Comparison of ENCODE assay signal across 15 cellular contexts in genomic region chr5:34483442-34484033, GRCh38.
DNase-seq lines count a peak whose midpoint lies in the region; ATAC-seq and TF ChIP-seq lines count a peak whose summit lies in the region.
"Had no signal": no experiment of that assay in that cellular context is flagged by ENCODE, and none has a peak within 500 bp of the region (broad histone marks: within the 10 kb centered on the region; RNA-seq: fewer than 3 reads in every experiment).

No MANE protein-coding gene starts in this region.

- POLR2A ChIA-PET in A673 (lab: Charles Lee; ENCODE audit: low non-redundant PET) = no interaction called here
- POLR2A ChIA-PET in WTC11 (lab: Charles Lee) = no interaction called here

- peaks cover 8% of the 10 kb centered on the region for H3K27me3 Mint-ChIP-seq in WTC11 (ENCODE audit: low read depth)
- peaks cover 4 to 17% of the 10 kb centered on the region in 2 donors for H3K27me3 Mint-ChIP-seq in natural killer cell (ENCODE audit: low read depth in 2 of 2)

- H3K27ac ChIP-seq in A673 (ENCODE audit: low read depth, low read length, poor library complexity, severe bottlenecking) (no peak overlapping the region), stomach (peak overlapping the region in 1 of 5 donors; percentile 14), thyroid gland (no peak overlapping the region)
- H3K27ac ChIP-seq: tibial nerve had no signal

- TF ChIP-seq POLR2A in stomach (IDR thresholded peaks at IDR 0.05) (no peak), thyroid gland (IDR thresholded peaks at IDR 0.05) (no peak)

- CTCF ChIA-PET in A673 (lab: Charles Lee) = no interaction called here
- CTCF ChIA-PET in WTC11 (lab: Charles Lee) = interaction anchor here (0.7 to 1.1 kb wide), 2 partner anchors 9 to 13 kb away, joined by 3 to 4 read pairs; no protein-coding TSS in a partner anchor

- H3K9me3 ChIP-seq in A673 (ENCODE audit: low read depth, low read length, poor library complexity, severe bottlenecking) (no peaks in the 10 kb centered on the region), stomach (peaks cover 0 to 8% (median 2%) of the 10 kb centered on the region in 4 donors), thyroid gland (no peaks in the 10 kb centered on the region)

- peaks cover 54% of the 10 kb centered on the region for H3K4me1 Mint-ChIP-seq in WTC11
- H3K4me1 Mint-ChIP-seq in natural killer cell = peaks cover 9 to 15% of the 10 kb centered on the region in 2 donors

- H3K4me3 Mint-ChIP-seq in WTC11 (no peak overlapping the region), natural killer cell (no peak overlapping the region)
- H3K4me3 Mint-ChIP-seq: activated B cell treated with CpG ODN at 0.5 μM for 24 hours; naive thymus-derived CD8-positive, alpha-beta T cell had no signal

- no peak for TF ChIP-seq EP300 in stomach (IDR thresholded peaks at IDR 0.05)

- TF ChIP-seq CTCF in A673 (conservative IDR thresholded peaks at IDR 0.05; ENCODE audit: low read depth, low read length) (no peak), WTC11 (IDR thresholded peaks at IDR 0.05) (no peak), natural killer cell (IDR thresholded peaks at IDR 0.05) (no peak), stomach (IDR thresholded peaks at IDR 0.05) (no peak), thyroid gland (IDR thresholded peaks at IDR 0.05) (no peak)

- H3K27ac Mint-ChIP-seq in WTC11 (peak overlapping the region; percentile 71; the same call in 1 of the 2 replicates), natural killer cell (no peak overlapping the region)
- H3K27ac Mint-ChIP-seq: activated B cell treated with CpG ODN at 0.5 μM for 24 hours; naive thymus-derived CD8-positive, alpha-beta T cell had no signal

- H3K4me1 ChIP-seq in A673 (ENCODE audit: insufficient read depth, low read length, poor library complexity, severe bottlenecking) = peaks cover 3% of the 10 kb centered on the region
- peaks cover 14 to 33% (median 27%) of the 10 kb centered on the region in 4 donors for H3K4me1 ChIP-seq in stomach
- peaks cover 18 to 19% of the 10 kb centered on the region in 2 donors for H3K4me1 ChIP-seq in thyroid gland

- H3K9me3 Mint-ChIP-seq in WTC11 (peaks cover 31% of the 10 kb centered on the region), natural killer cell (no peaks in the 10 kb centered on the region)
- H3K9me3 Mint-ChIP-seq: activated B cell treated with CpG ODN at 0.5 μM for 24 hours; naive thymus-derived CD8-positive, alpha-beta T cell had no signal

- intact Hi-C loops in A673 (cut with micrococcal nuclease; ENCODE audit: unreplicated experiment) (no loop called here), natural killer cell (cut with micrococcal nuclease) (no loop called here), stomach (cut with DNase I; ENCODE audit: low total_unique reads) (loop anchor here (5.0 kb wide), 1 partner anchor 414 kb away; no protein-coding TSS in a partner anchor), thyroid gland (cut with DNase I) (loop anchor here (5.0 to 10.0 kb wide), 2 partner anchors 414 to 521 kb away; no protein-coding TSS in a partner anchor)

- WGBS in stomach, 5 donors = 65 to 75% (median 72%) methylated on average over 5 of the region's 5 CpGs
- 52 to 53% methylated on average over 5 of the region's 5 CpGs for WGBS in thyroid gland, 2 donors

- no TSS peak for BruUV-seq in A673 (replicated peaks; lab: Mats Ljungman, UMichigan)

- H3K36me3 Mint-ChIP-seq in WTC11 (peaks cover 18% of the 10 kb centered on the region), natural killer cell (no peaks in the 10 kb centered on the region)
- H3K36me3 Mint-ChIP-seq: naive thymus-derived CD8-positive, alpha-beta T cell had no signal

- ATAC-seq in WTC11 = peak; percentile 38
- ATAC-seq in natural killer cell = no peak
- ATAC-seq: naive thymus-derived CD8-positive, alpha-beta T cell had no signal

- H3K27me3 ChIP-seq in A673 (replicated peaks; ENCODE audit: insufficient read depth, low read depth, low read length, poor library complexity) = no peaks in the 10 kb centered on the region
- H3K27me3 ChIP-seq in stomach = no peaks in the 10 kb centered on the region
- H3K27me3 ChIP-seq in thyroid gland = no peaks in the 10 kb centered on the region
- H3K27me3 ChIP-seq: tibial nerve had no signal

- peak; percentile 60 for DNase-seq in A673 (ENCODE audit: low spot score)
- peak; percentile 37 for DNase-seq in LHCN-M2 (ENCODE audit: low read depth)
- no peak for DNase-seq in WTC11 (ENCODE audit: low spot score)
- peak; percentile 50 for DNase-seq in iPS-NIHi7 (ENCODE audit: extremely low spot score)
- no peak for DNase-seq in natural killer cell
- no peak for DNase-seq in stomach
- no peak for DNase-seq in ecto neural progenitor cell (ENCODE audit: low spot score)
- DNase-seq in thyroid gland = no peak
- DNase-seq: activated B cell treated with CpG ODN at 0.5 μM for 24 hours; activated gamma-delta T cell treated with Interleukin-2 at 50 U/mL for 16 hours; effector CD8-positive, alpha-beta T cell; naive thymus-derived CD8-positive, alpha-beta T cell; NCI-H524; stimulated activated CD8-positive, alpha-beta memory T cell treated with anti-CD3 and anti-CD28 coated beads, Interleukin-4, amount 100 ng/mL, for 48 hours had no signal

- H3K4me3 ChIP-seq in A673 (ENCODE audit: low read depth, low read length, poor library complexity, severe bottlenecking) (no peak overlapping the region), stomach (no peak overlapping the region), thyroid gland (replicated peaks in 1 of 3) (no peak overlapping the region)
- H3K4me3 ChIP-seq: tibial nerve had no signal

- H3K36me3 ChIP-seq in A673 (ENCODE audit: insufficient read depth, low read length, poor library complexity, severe bottlenecking) (no peaks in the 10 kb centered on the region), stomach (no peaks in the 10 kb centered on the region), thyroid gland (no peaks in the 10 kb centered on the region)
- H3K36me3 ChIP-seq: tibial nerve had no signal

TF ChIP-seq in WTC11, 78 proteins besides CTCF, POLR2A, EP300 and RAD21 (continues in another document):
- 0 out of 2 replicates have a peak, but pooled peaks have one; percentile 0 for TF ChIP-seq FOXJ3 (CRISPR knock-in tag; IDR thresholded peaks at IDR 0.05; ENCODE audit: borderline replicate concordance)
- TF ChIP-seq USF1 (CRISPR knock-in tag; IDR thresholded peaks at IDR 0.05) = peak; percentile 49; the same call in 1 of the 2 replicates
- TF ChIP-seq CREM (CRISPR knock-in tag; IDR thresholded peaks at IDR 0.05) = no peak
- TF ChIP-seq ZNF532 (CRISPR knock-in tag; IDR thresholded peaks at IDR 0.05; ENCODE audit: borderline replicate concordance) = no peak
- TF ChIP-seq USF2 (CRISPR knock-in tag; IDR thresholded peaks at IDR 0.05) = peak; percentile 71

Comparison
In these comparisons a context has a peak if more than half of its experiments do, and no peak if none do; other contexts are left out.
1. DNase-seq: peak in A673 (single experiment), LHCN-M2 (single experiment) and iPS-NIHi7 (single experiment); none in WTC11 (single experiment), natural killer cell (single experiment), stomach (single experiment), ecto neural progenitor cell (single experiment) and thyroid gland (0 of 2).
2. intact Hi-C loops: an anchor here in stomach (5.0 kb wide) and thyroid gland (5.0 to 10.0 kb wide); none called in A673 and natural killer cell.